In genomic region chr22:49108636-49109315, GRCh38 we compare ENCODE assay signal across 1 cellular context.
TF ChIP-seq lines count a peak whose summit lies in the region.

No MANE protein-coding gene starts in this region.

TF ChIP-seq in HCT116, 20 proteins besides CTCF, POLR2A, EP300 and RAD21 (continued from another document):
- TF ChIP-seq MAX (IDR thresholded peaks at IDR 0.05): no peak
- no peak for TF ChIP-seq REST (IDR thresholded peaks at IDR 0.05; ENCODE audit: low read depth)
- no peak for TF ChIP-seq SP1 (IDR thresholded peaks at IDR 0.05; ENCODE audit: low read depth)
- TF ChIP-seq FOSL1 (IDR thresholded peaks at IDR 0.05; ENCODE audit: low read depth): no peak
- TF ChIP-seq EZH2phosphoT487 (IDR thresholded peaks at IDR 0.05; ENCODE audit: borderline replicate concordance): no peak
- TF ChIP-seq YY1 (IDR thresholded peaks at IDR 0.05; ENCODE audit: extremely low read depth, insufficient replicate concordance, low read depth, low read length): no peak
- TF ChIP-seq ELF1 (IDR thresholded peaks at IDR 0.05; ENCODE audit: borderline replicate concordance, low read depth): no peak
- no peak for TF ChIP-seq JUND (IDR thresholded peaks at IDR 0.05)
